ENCODE assay signal across 8 cellular contexts in genomic region chr4:156169011-156169410, GRCh38.
DNase-seq lines count a peak whose midpoint lies in the region; ATAC-seq and TF ChIP-seq lines count a peak whose summit lies in the region.

No MANE protein-coding gene starts in this region.

- peak overlapping the region; percentile 25 for H3K27ac Mint-ChIP-seq in osteocyte (ENCODE audit: unreplicated experiment)

- peak; percentile 2 for DNase-seq in NCI-H345 treated with DMSO at 0.1 percent for 48 hours (lab: John Stamatoyannopoulos, UW; ENCODE audit: unreplicated experiment)
- no peak for DNase-seq in NCI-H345 (lab: John Stamatoyannopoulos, UW)
- DNase-seq in PC-9, result peak in 1 of 2 experiments; percentile 28
- DNase-seq in fibroblast of lung (ENCODE audit: low read depth in 2 of 2), result peak; percentile 90 to 99
- DNase-seq in osteocyte (ENCODE audit: extremely low spot score, unreplicated experiment), result no peak
- DNase-seq in stimulated activated CD4-positive, alpha-beta T cell treated with anti-CD3 and anti-CD28 coated beads, Interleukin-2, amount 100 ng/mL, for 48 hours, result no peak
- no peak for DNase-seq in vagina (ENCODE audit: extremely low spot score in 2 of 2)

- no peak for TF ChIP-seq POLR2A in vagina (IDR thresholded peaks at IDR 0.05)

- H3K27ac ChIP-seq in PC-9, result no peak overlapping the region
- no peak overlapping the region for H3K27ac ChIP-seq in fibroblast of lung (ENCODE audit: insufficient read depth, low read length)
- no peak overlapping the region for H3K27ac ChIP-seq in vagina

- BruUV-seq in PC-9 (replicated peaks; lab: Mats Ljungman, UMichigan), result no TSS peak

- H3K4me3 Mint-ChIP-seq in osteocyte (ENCODE audit: unreplicated experiment), result no peak overlapping the region

- intact Hi-C loops in PC-9 (cut with micrococcal nuclease; ENCODE audit: unreplicated experiment), result loop anchor here (1.0 to 10.0 kb wide), 4 partner anchors 306 to 959 kb away; no protein-coding TSS in a partner anchor
- intact Hi-C loops in vagina (cut with DNase I), result no loop called here

- H3K9ac ChIP-seq in fibroblast of lung (ENCODE audit: insufficient read depth, low read length), result no peak overlapping the region

- no peaks in the 10 kb centered on the region for H3K9me3 Mint-ChIP-seq in osteocyte (ENCODE audit: unreplicated experiment)

- no peaks in the 10 kb centered on the region for H3K27me3 Mint-ChIP-seq in osteocyte (ENCODE audit: unreplicated experiment)

- peaks cover 9% of the 10 kb centered on the region for H3K4me1 Mint-ChIP-seq in osteocyte (ENCODE audit: unreplicated experiment)

- H3K79me2 ChIP-seq in PC-9 (ENCODE audit: low read depth) (no peaks in the 10 kb centered on the region), fibroblast of lung (ENCODE audit: control insufficient read depth, insufficient read depth, low read length) (no peaks in the 10 kb centered on the region)

- CTCF ChIA-PET in PC-9 (lab: Charles Lee), result interaction anchor here (1.6 kb wide), 1 partner anchor 306 kb away, joined by 5 read pairs; no protein-coding TSS in a partner anchor

- H3K27me3 ChIP-seq in PC-9 (ENCODE audit: insufficient read depth, low read depth) (no peaks in the 10 kb centered on the region), fibroblast of lung (ENCODE audit: control insufficient read depth, insufficient read depth, low read length) (no peaks in the 10 kb centered on the region), vagina (no peaks in the 10 kb centered on the region)

- H3K9me3 ChIP-seq in PC-9 (ENCODE audit: insufficient read depth, low read depth), result no peaks in the 10 kb centered on the region
- no peaks in the 10 kb centered on the region for H3K9me3 ChIP-seq in fibroblast of lung (ENCODE audit: control insufficient read depth, insufficient read depth, low read depth, low read length)
- H3K9me3 ChIP-seq in vagina, result no peaks in the 10 kb centered on the region

- H4K20me1 ChIP-seq in PC-9 (ENCODE audit: insufficient read depth) (no peaks in the 10 kb centered on the region), fibroblast of lung (ENCODE audit: control insufficient read depth, extremely low read depth, insufficient read depth, low read length) (no peaks in the 10 kb centered on the region)

- H3K4me1 ChIP-seq in PC-9 (replicated peaks; ENCODE audit: insufficient read depth) (no peaks in the 10 kb centered on the region), fibroblast of lung (ENCODE audit: control insufficient read depth, extremely low read depth, insufficient read depth, low read length) (no peaks in the 10 kb centered on the region), vagina (no peaks in the 10 kb centered on the region)

- H3F3A ChIP-seq in PC-9 (ENCODE audit: insufficient read depth, low read depth), result no peaks in the 10 kb centered on the region

- no peak overlapping the region for H3K4me2 ChIP-seq in PC-9
- no peak overlapping the region for H3K4me2 ChIP-seq in fibroblast of lung (ENCODE audit: extremely low read depth, insufficient read depth, low read length)

- peak; percentile 78 for ATAC-seq in HG03442 (IDR thresholded peaks at IDR 0.05; ENCODE audit: unreplicated experiment)

- no peaks in the 10 kb centered on the region for H3K9me2 ChIP-seq in PC-9 (ENCODE audit: insufficient read depth)

- peak; percentile 43; the same call in 1 of the 2 replicates for TF ChIP-seq CTCF in PC-9 (conservative IDR thresholded peaks at IDR 0.05)
- peak; percentile 80 to 82 for TF ChIP-seq CTCF in fibroblast of lung (conservative IDR thresholded peaks at IDR 0.05 in 1 of 2, IDR thresholded peaks at IDR 0.05 in 1 of 2; ENCODE audit: low read depth in 1 of 2, low read length in 2 of 2)
- TF ChIP-seq CTCF in osteocyte (IDR thresholded peaks at IDR 0.05), result peak; percentile 80
- TF ChIP-seq CTCF in vagina (IDR thresholded peaks at IDR 0.05), result peak in 1 of 3 experiments; percentile 21

- H3K36me3 ChIP-seq in PC-9 (ENCODE audit: low read depth) (no peaks in the 10 kb centered on the region), fibroblast of lung (ENCODE audit: control insufficient read depth, insufficient read depth, low read length) (no peaks in the 10 kb centered on the region), vagina (no peaks in the 10 kb centered on the region)

- no peak overlapping the region for H2AFZ ChIP-seq in PC-9
- H2AFZ ChIP-seq in fibroblast of lung (ENCODE audit: low read length), result peak overlapping the region; percentile 20

- H3K36me3 Mint-ChIP-seq in osteocyte (ENCODE audit: unreplicated experiment), result no peaks in the 10 kb centered on the region

- H3K4me3 ChIP-seq in PC-9, result no peak overlapping the region
- H3K4me3 ChIP-seq in fibroblast of lung (replicated peaks in 1 of 4; ENCODE audit: control extremely low read depth in 1 of 4, insufficient read depth in 1 of 4, low read depth in 3 of 4, low read length in 4 of 4), result no peak overlapping the region
- H3K4me3 ChIP-seq in vagina, result no peak overlapping the region

- POLR2A ChIA-PET in PC-9 (lab: Charles Lee; ENCODE audit: unreplicated experiment), result no interaction called here

Comparison
In these comparisons a context has a peak if more than half of its experiments do, and no peak if none do; other contexts are left out.
1. DNase-seq: peak in NCI-H345 treated with DMSO at 0.1 percent for 48 hours (single experiment) and fibroblast of lung (2 of 2); none in NCI-H345 (single experiment), osteocyte (single experiment), stimulated activated CD4-positive, alpha-beta T cell treated with anti-CD3 and anti-CD28 coated beads, Interleukin-2, amount 100 ng/mL, for 48 hours (0 of 2) and vagina (0 of 2).